In the genomic region with DNA sequence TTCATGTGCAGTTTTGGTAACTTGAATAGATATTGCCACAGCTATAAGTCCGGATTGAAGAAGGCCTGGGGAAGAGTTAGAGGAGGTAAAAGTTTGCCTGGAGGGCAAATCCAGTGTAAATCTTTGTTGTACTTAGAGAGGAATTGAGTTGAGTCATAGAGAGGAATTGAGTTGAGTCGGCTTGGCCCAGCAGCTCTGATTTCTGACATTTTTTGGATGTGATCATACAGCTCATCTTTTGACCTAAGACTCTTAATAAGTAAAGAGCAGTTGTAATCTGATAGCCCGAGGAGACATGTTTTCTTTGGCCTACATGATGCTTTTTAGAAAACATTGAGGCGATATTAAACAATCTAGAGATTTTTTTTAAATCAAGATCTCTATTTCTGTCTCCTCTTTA, we compare ENCODE assay signal across 17 cellular contexts. TPM values are rescaled to one million over a fixed set of nuclear protein-coding genes. Genes with fewer than 3 reads are reported as not detected.
DNase-seq lines count a peak whose midpoint lies in the region; FAIRE-seq and TF ChIP-seq lines count a peak whose summit lies in the region.
"Had no signal": no experiment of that assay in that cellular context is flagged by ENCODE, and none has a peak within 500 bp of the region (broad histone marks: within the 10 kb centered on the region; RNA-seq: fewer than 3 reads in every experiment).

No MANE protein-coding gene starts in this region.

- no peak overlapping the region for H3K27ac ChIP-seq in mammary epithelial cell (ENCODE audit: insufficient read depth, low read depth, low read length)
- H3K27ac ChIP-seq: body of pancreas had no signal

- H4K20me1 ChIP-seq in mammary epithelial cell (ENCODE audit: insufficient read depth, low read length): no peaks in the 10 kb centered on the region

- 38% methylated on average over 4 of the region's 4 CpGs for WGBS in mammary epithelial cell (ENCODE audit: low coverage, missing lambda C conversion rate)

- peaks cover 53% of the 10 kb centered on the region for H3K27me3 Mint-ChIP-seq in activated T-helper 2 cell treated with anti-CD3 and anti-CD28 coated beads, Interferon-gamma antibody, Interleukin-2, Interleukin-4, amounts not matched to agents 10 μg/mL and 5 μg/mL and 100 μg/mL, durations not matched to agents 14 hours and 24 hours and 36 hours (ENCODE audit: low read depth)

- peak overlapping the region; percentile 9 for H3K4me2 ChIP-seq in mammary epithelial cell (ENCODE audit: insufficient read depth, low read depth, low read length)

- H3K36me3 Mint-ChIP-seq in activated T-helper 2 cell treated with anti-CD3 and anti-CD28 coated beads, Interferon-gamma antibody, Interleukin-2, Interleukin-4, amounts not matched to agents 10 μg/mL and 5 μg/mL and 100 μg/mL, durations not matched to agents 14 hours and 24 hours and 36 hours (ENCODE audit: low read depth): no peaks in the 10 kb centered on the region

- BruUV-seq in mammary epithelial cell (replicated peaks; lab: Mats Ljungman, UMichigan): no TSS peak

- H2AFZ ChIP-seq in mammary epithelial cell (ENCODE audit: low read depth, low read length): no peak overlapping the region

- H3K4me3 Mint-ChIP-seq in activated T-helper 2 cell treated with anti-CD3 and anti-CD28 coated beads, Interferon-gamma antibody, Interleukin-2, Interleukin-4, amounts not matched to agents 10 μg/mL and 5 μg/mL and 100 μg/mL, durations not matched to agents 14 hours and 24 hours and 36 hours (ENCODE audit: low read depth): no peak overlapping the region
- H3K4me3 Mint-ChIP-seq: activated T-cell treated with anti-CD3 and anti-CD28 coated beads, Interleukin-2, amount 50 U/mL, for 4 hours had no signal

- peaks cover 43% of the 10 kb centered on the region for H3K4me1 ChIP-seq in mammary epithelial cell (ENCODE audit: insufficient read depth, low read length)

- H3K9me3 ChIP-seq in mammary epithelial cell (replicated peaks; ENCODE audit: insufficient read depth, low read length): no peaks in the 10 kb centered on the region
- H3K9me3 ChIP-seq: body of pancreas had no signal

- no peak overlapping the region for H3K4me3 ChIP-seq in mammary epithelial cell (replicated peaks in 1 of 3; ENCODE audit: insufficient read depth in 1 of 3, low read depth in 2 of 3, low read length in 3 of 3)
- H3K4me3 ChIP-seq: body of pancreas had no signal

- H3K36me3 ChIP-seq in mammary epithelial cell (ENCODE audit: insufficient read depth, low read length): no peaks in the 10 kb centered on the region

- TF ChIP-seq CTCF in AG09319 (IDR thresholded peaks at IDR 0.05; ENCODE audit: low read depth, low read length): no peak
- no peak for TF ChIP-seq CTCF in mammary epithelial cell (conservative IDR thresholded peaks at IDR 0.05 in 1 of 2, IDR thresholded peaks at IDR 0.05 in 1 of 2; ENCODE audit: extremely low read depth in 1 of 2, insufficient read depth in 1 of 2, low read depth in 1 of 2, low read length in 2 of 2)

- no peak overlapping the region for H3K9ac ChIP-seq in mammary epithelial cell (ENCODE audit: insufficient read depth, low read length)

- peaks cover 8% of the 10 kb centered on the region for H3K4me1 Mint-ChIP-seq in activated T-helper 2 cell treated with anti-CD3 and anti-CD28 coated beads, Interferon-gamma antibody, Interleukin-2, Interleukin-4, amounts not matched to agents 10 μg/mL and 5 μg/mL and 100 μg/mL, durations not matched to agents 14 hours and 24 hours and 36 hours (ENCODE audit: low read depth)

- H3K27ac Mint-ChIP-seq in activated T-helper 2 cell treated with anti-CD3 and anti-CD28 coated beads, Interferon-gamma antibody, Interleukin-2, Interleukin-4, amounts not matched to agents 10 μg/mL and 5 μg/mL and 100 μg/mL, durations not matched to agents 14 hours and 24 hours and 36 hours: no peak overlapping the region

- in situ Hi-C loops in mammary epithelial cell (cut with MboI; ENCODE audit: low sequenced_read_pairs in 2 of 2): no loop called here

- no peak for TF ChIP-seq POLR2A in GM12892 (IDR thresholded peaks at IDR 0.05; ENCODE audit: low read depth, low read length)

- peaks cover 23% of the 10 kb centered on the region for H3K27me3 ChIP-seq in mammary epithelial cell (ENCODE audit: insufficient read depth, low read length)
- H3K27me3 ChIP-seq: body of pancreas had no signal

- FAIRE-seq in GM12892 (lab: Jason Lieb, UNC): no peak
- FAIRE-seq: islet of Langerhans, small intestine had no signal

- dilution Hi-C loops in mammary epithelial cell (cut with HindIII; ENCODE audit: low sequenced_read_pairs): no loop called here

- CTCF ChIA-PET in mammary epithelial cell (lab: Charles Lee; ENCODE audit: low non-redundant PET): no interaction called here

- peak; percentile 62 for DNase-seq in AG09319 (ENCODE audit: extremely low read depth, low read depth)
- peak; percentile 73 for DNase-seq in LHCN-M2 (ENCODE audit: low read depth)
- peak; percentile 54 for DNase-seq in mammary epithelial cell
- peak; percentile 35 for DNase-seq in kidney tubule cell (ENCODE audit: low spot score)
- DNase-seq in activated T-helper 2 cell treated with anti-CD3 and anti-CD28 coated beads, Interferon-gamma antibody, Interleukin-2, Interleukin-4, amounts not matched to agents 10 μg/mL and 5 μg/mL and 100 μg/mL, durations not matched to agents 14 hours and 24 hours and 36 hours (ENCODE audit: low spot score): no peak
- DNase-seq in GM12892 (ENCODE audit: insufficient read length): no peak
- no peak for DNase-seq in NCI-H2029 treated with DMSO at 0.1 percent for 48 hours (lab: John Stamatoyannopoulos, UW)
- DNase-seq in COLO668 (lab: John Stamatoyannopoulos, UW; ENCODE audit: unreplicated experiment): no peak
- DNase-seq: activated T-cell treated with anti-CD3 and anti-CD28 coated beads, Interleukin-2, amount 50 U/mL, for 4 hours; body of pancreas; C1 segment of cervical spinal cord; GF-D8; NCI-H1092 treated with DMSO at 0.1 percent for 48 hours; NCI-H524; SIG-M5; small intestine had no signal

- H3K79me2 ChIP-seq in mammary epithelial cell (ENCODE audit: insufficient read depth, low read length): no peaks in the 10 kb centered on the region

- no peaks in the 10 kb centered on the region for H3K9me3 Mint-ChIP-seq in activated T-helper 2 cell treated with anti-CD3 and anti-CD28 coated beads, Interferon-gamma antibody, Interleukin-2, Interleukin-4, amounts not matched to agents 10 μg/mL and 5 μg/mL and 100 μg/mL, durations not matched to agents 14 hours and 24 hours and 36 hours
- H3K9me3 Mint-ChIP-seq: activated T-cell treated with anti-CD3 and anti-CD28 coated beads, Interleukin-2, amount 50 U/mL, for 4 hours had no signal

- intact Hi-C loops in mammary epithelial cell (cut with micrococcal nuclease): no loop called here
- intact Hi-C loops in activated T-helper 2 cell treated with anti-CD3 and anti-CD28 coated beads, Interferon-gamma antibody, Interleukin-2, Interleukin-4, amounts not matched to agents 10 μg/mL and 5 μg/mL and 100 μg/mL, durations not matched to agents 14 hours and 24 hours and 36 hours (cut with micrococcal nuclease): no loop called here

RNA-seq across cellular contexts. Expression of a gene that starts 3.9 kb away (rescaled TPM):
- total RNA-seq in LHCN-M2 (2014; rRNA removed): not detected in 2 replicates
- 0.04 TPM for polyA plus RNA-seq in LHCN-M2 (2012)
- total RNA-seq in mammary epithelial cell: under 1 TPM in 1 of 2 donors, not detected in 1; 0.83 TPM
- polyA plus RNA-seq in mammary epithelial cell: not detected
- not detected for polyA minus RNA-seq in mammary epithelial cell
- 0.28 and 0.55 TPM in 2 replicates for total RNA-seq in activated T-helper 2 cell treated with anti-CD3 and anti-CD28 coated beads, Interferon-gamma antibody, Interleukin-2, Interleukin-4, amounts not matched to agents 10 μg/mL and 5 μg/mL and 100 μg/mL, durations not matched to agents 14 hours and 24 hours and 36 hours
- not detected for polyA plus RNA-seq in GM12892 (2012; ENCODE audit: missing spikeins)

Comparison
In these comparisons a context has a peak if more than half of its experiments do, and no peak if none do; other contexts are left out.
1. DNase-seq: peak in AG09319 (single experiment), LHCN-M2 (single experiment), mammary epithelial cell (single experiment) and kidney tubule cell (single experiment); none in activated T-helper 2 cell treated with anti-CD3 and anti-CD28 coated beads, Interferon-gamma antibody, Interleukin-2, Interleukin-4, amounts not matched to agents 10 μg/mL and 5 μg/mL and 100 μg/mL, durations not matched to agents 14 hours and 24 hours and 36 hours (single experiment), GM12892 (single experiment), NCI-H2029 treated with DMSO at 0.1 percent for 48 hours (single experiment) and COLO668 (single experiment).